Comparison of ENCODE assay signal across 8 cellular contexts in the genomic region with DNA sequence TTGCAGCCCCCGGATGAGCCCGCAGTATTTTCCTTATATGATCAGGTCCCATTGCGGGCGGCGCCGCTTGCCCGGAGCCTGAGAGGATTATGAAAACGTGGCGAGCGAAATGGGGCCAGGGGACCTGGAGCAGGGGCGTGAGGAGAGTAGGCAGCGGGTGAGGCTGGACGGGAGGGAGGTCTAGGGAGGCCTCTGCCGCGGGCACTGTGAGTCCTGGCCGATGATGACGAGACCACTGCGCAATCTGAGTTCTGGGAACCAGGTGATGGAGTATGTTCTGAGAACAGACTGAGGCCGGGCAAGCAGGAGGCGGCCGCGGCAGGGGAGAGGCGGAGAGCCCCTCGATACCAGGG. TPM values are rescaled to one million over a fixed set of nuclear protein-coding genes. Genes with fewer than 3 reads are reported as not detected.
A peak's percentile ranks its signal among the peaks of the same experiment; 100 is the strongest.
DNase-seq lines count a peak whose midpoint lies in the region; ATAC-seq and TF ChIP-seq lines count a peak whose summit lies in the region.

No MANE protein-coding gene starts in this region.

- intact Hi-C loops in ovary (cut with DNase I): no loop called here
- intact Hi-C loops in vagina (cut with DNase I): no loop called here

- peak overlapping the region; percentile 79 to 83 for H3K4me3 ChIP-seq in gastroesophageal sphincter
- H3K4me3 ChIP-seq in ovary: peak overlapping the region; percentile 86
- peak overlapping the region; percentile 50 to 88 for H3K4me3 ChIP-seq in vagina

- no peaks in the 10 kb centered on the region for H3K27me3 ChIP-seq in gastroesophageal sphincter
- no peaks in the 10 kb centered on the region for H3K27me3 ChIP-seq in ovary
- no peaks in the 10 kb centered on the region for H3K27me3 ChIP-seq in vagina

- ATAC-seq in HG03025 (IDR thresholded peaks at IDR 0.05; ENCODE audit: low FRiP score, unreplicated experiment) (peak; percentile 22), gastroesophageal sphincter (peak; percentile 83)

- H3K9me3 ChIP-seq in gastroesophageal sphincter: no peaks in the 10 kb centered on the region
- H3K9me3 ChIP-seq in ovary: no peaks in the 10 kb centered on the region
- H3K9me3 ChIP-seq in vagina: no peaks in the 10 kb centered on the region

- H3K27ac ChIP-seq in gastroesophageal sphincter (peak overlapping the region; percentile 89 to 100 (median 96)), ovary (peak overlapping the region; percentile 16 to 93), vagina (peak overlapping the region; percentile 92)

- H3K36me3 ChIP-seq in gastroesophageal sphincter (peaks cover 0 to 6% of the 10 kb centered on the region in 2 donors), ovary (no peaks in the 10 kb centered on the region), vagina (no peaks in the 10 kb centered on the region)

- TF ChIP-seq POLR2A in gastroesophageal sphincter (IDR thresholded peaks at IDR 0.05): no peak
- TF ChIP-seq POLR2A in ovary (IDR thresholded peaks at IDR 0.05): no peak
- TF ChIP-seq POLR2A in vagina (IDR thresholded peaks at IDR 0.05): no peak

- H3K4me1 ChIP-seq in gastroesophageal sphincter (peaks cover 3 to 28% (median 5%) of the 10 kb centered on the region in 3 donors), ovary (ENCODE audit: insufficient read depth) (peaks cover 5% of the 10 kb centered on the region), vagina (peaks cover 26% of the 10 kb centered on the region)

- TF ChIP-seq CTCF in gastroesophageal sphincter (IDR thresholded peaks at IDR 0.05) (no peak), ovary (IDR thresholded peaks at IDR 0.05) (no peak), vagina (IDR thresholded peaks at IDR 0.05) (no peak)

- no peak for TF ChIP-seq EP300 in gastroesophageal sphincter (IDR thresholded peaks at IDR 0.05)
- TF ChIP-seq EP300 in ovary (IDR thresholded peaks at IDR 0.05): no peak

- peak; percentile 20 for DNase-seq in activated T-cell treated with anti-CD3 and anti-CD28 coated beads for 1 hour (ENCODE audit: low read depth)
- no peak for DNase-seq in activated T-cell treated with anti-CD3 and anti-CD28 coated beads, Interleukin-2, amount 50 U/mL, for 1 hour
- peak; percentile 45 to 81 for DNase-seq in NCI-H526 (lab: John Stamatoyannopoulos, UW)
- DNase-seq in activated T-helper 9 cell treated with anti-CD3 and anti-CD28 coated beads, Interleukin-2, amount 50 U/mL, for 16 hours (ENCODE audit: low read depth): peak; percentile 46
- DNase-seq in ovary: peak in 2 of 5 donors; percentile 51 to 80
- DNase-seq in vagina (ENCODE audit: extremely low spot score in 2 of 2): no peak

- 0% methylated on average over 5 of the region's 24 CpGs; no CpG with 5 or more reads in 1 of the 2 donors for WGBS in gastroesophageal sphincter (ENCODE audit: low coverage in 1 of 2), 2 donors
- 0% methylated on average over 21 to 24 of the region's 24 CpGs for WGBS in ovary, 3 donors

RNA-seq across cellular contexts. Expression of gene ACAA2, which starts 0.8 kb away (rescaled TPM):
- total RNA-seq in gastroesophageal sphincter (10 to 100 TPM; 62.3 to 92.3 (median 81.9) TPM), ovary (10 to 100 TPM; 28.6 to 50.8 (median 43.1) TPM), vagina (50.6 TPM)
- polyA plus RNA-seq in ovary: 10 to 100 TPM; 44.1 to 96.2 TPM

Comparison
In these comparisons a context has a peak if more than half of its experiments do, and no peak if none do; other contexts are left out.
1. DNase-seq: peak in activated T-cell treated with anti-CD3 and anti-CD28 coated beads for 1 hour (single experiment), NCI-H526 (2 of 2) and activated T-helper 9 cell treated with anti-CD3 and anti-CD28 coated beads, Interleukin-2, amount 50 U/mL, for 16 hours (single experiment); none in activated T-cell treated with anti-CD3 and anti-CD28 coated beads, Interleukin-2, amount 50 U/mL, for 1 hour (single experiment) and vagina (0 of 2).
2. Peak in every context shown above with its lines, with median percentiles within 50 percentile points of each other: H3K27ac ChIP-seq and H3K4me3 ChIP-seq.